In the genomic region with DNA sequence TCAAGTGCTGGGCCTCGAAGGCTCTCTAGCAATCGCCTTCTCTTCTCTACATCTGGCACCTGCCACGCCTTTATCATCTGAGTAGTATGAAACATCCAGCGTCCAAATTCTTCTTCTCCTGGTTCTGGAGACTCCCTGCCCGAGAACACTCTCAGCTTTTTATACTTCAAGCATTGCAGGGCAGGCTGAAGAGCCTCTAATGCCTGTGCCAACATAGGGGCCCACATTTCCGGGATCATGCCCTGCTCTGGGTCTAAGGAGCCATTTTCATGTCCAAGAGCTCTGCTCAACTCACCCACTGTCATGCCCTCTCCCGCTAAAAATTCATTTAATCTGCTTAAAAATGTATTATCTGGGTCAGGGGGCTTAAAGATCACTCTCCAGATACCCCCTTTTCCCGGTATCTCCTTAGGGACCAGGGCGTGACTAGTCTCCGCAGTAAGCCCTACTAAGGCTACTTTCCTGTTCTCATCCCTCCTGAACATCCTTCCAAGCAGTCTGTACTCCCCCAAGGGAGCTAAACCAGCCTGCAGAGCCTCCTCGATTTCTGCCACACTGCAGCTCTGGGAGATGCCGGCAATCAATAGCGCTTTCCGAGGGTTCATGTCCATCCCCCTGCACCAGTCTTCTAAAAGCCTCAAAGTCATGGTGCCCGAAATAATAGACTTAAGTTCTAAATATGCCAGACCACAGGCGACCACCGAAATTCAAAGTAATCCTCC, we compare ENCODE assay signal across 8 cellular contexts. TPM values are rescaled to one million over a fixed set of nuclear protein-coding genes. Genes with fewer than 3 reads are reported as not detected.
A peak's percentile ranks its signal among the peaks of the same experiment; 100 is the strongest.
DNase-seq lines count a peak whose midpoint lies in the region; ATAC-seq and TF ChIP-seq lines count a peak whose summit lies in the region.

No MANE protein-coding gene starts in this region.

- H4K5ac ChIP-seq in mesendoderm (ENCODE audit: low read length) = no peak overlapping the region

- H3K27ac ChIP-seq in right atrium auricular region = peak overlapping the region; percentile 94
- H3K27ac ChIP-seq in mesendoderm (ENCODE audit: low read depth, low read length) = no peak overlapping the region

- peaks cover 11% of the 10 kb centered on the region for H3K79me2 ChIP-seq in mesendoderm (ENCODE audit: control insufficient read depth, insufficient read depth, low read length)

- no peak overlapping the region for H3K4ac ChIP-seq in mesendoderm (ENCODE audit: low read depth, low read length)

- no peak overlapping the region for H2BK5ac ChIP-seq in mesendoderm (ENCODE audit: low read length)

- H3K4me2 ChIP-seq in mesendoderm (ENCODE audit: low read length) = peak overlapping the region; percentile 56

- no peak overlapping the region for H2BK15ac ChIP-seq in mesendoderm (replicated peaks; ENCODE audit: low read depth)

- peaks cover 36% of the 10 kb centered on the region for H3K4me1 Mint-ChIP-seq in brain

- H3K27me3 ChIP-seq in right atrium auricular region (no peaks in the 10 kb centered on the region), mesendoderm (ENCODE audit: insufficient read depth, low read length, poor library complexity) (no peaks in the 10 kb centered on the region)

- peak overlapping the region; percentile 93 for H3K9ac ChIP-seq in mesendoderm (ENCODE audit: low read length)

- intact Hi-C loops in Right ventricle myocardium superior (cut with DNase I) = no loop called here

- H3K56ac ChIP-seq in mesendoderm (ENCODE audit: low read length) = peak overlapping the region; percentile 97

- peak overlapping the region; percentile 81 to 88 for H3K4me3 ChIP-seq in right atrium auricular region
- H3K4me3 ChIP-seq in mesendoderm (ENCODE audit: low read length) = peak overlapping the region; percentile 79

- H3K27me3 Mint-ChIP-seq in brain = peaks cover 6% of the 10 kb centered on the region

- H2AK5ac ChIP-seq in mesendoderm (ENCODE audit: low read length) = no peak overlapping the region

- H3K79me1 ChIP-seq in mesendoderm (ENCODE audit: low read length) = peaks cover 7% of the 10 kb centered on the region

- no peaks in the 10 kb centered on the region for H3K9me3 Mint-ChIP-seq in brain

- no peak overlapping the region for H3K18ac ChIP-seq in mesendoderm (ENCODE audit: low read length)

- no peak for ATAC-seq in Right ventricle myocardium superior (ENCODE audit: poor library complexity)

- peak overlapping the region; percentile 81 to 97 (median 95) for H3K27ac Mint-ChIP-seq in brain

- H4K8ac ChIP-seq in mesendoderm (ENCODE audit: low read depth, low read length) = no peak overlapping the region

- H3K36me3 ChIP-seq in right atrium auricular region (peaks cover 6% of the 10 kb centered on the region), mesendoderm (ENCODE audit: control insufficient read depth, insufficient read depth, low read length) (no peaks in the 10 kb centered on the region)

- no peaks in the 10 kb centered on the region for H3K9me3 ChIP-seq in right atrium auricular region

- no peak overlapping the region for H2BK120ac ChIP-seq in mesendoderm (ENCODE audit: low read depth, low read length)

- peak overlapping the region; percentile 94 to 97 (median 95) for H3K4me3 Mint-ChIP-seq in brain

- peaks cover 29% of the 10 kb centered on the region for H3K36me3 Mint-ChIP-seq in brain

- no peak for TF ChIP-seq CTCF in right atrium auricular region (IDR thresholded peaks at IDR 0.05)
- no peak for TF ChIP-seq CTCF in brain (conservative IDR thresholded peaks at IDR 0.05)

- WGBS in mesendoderm (ENCODE audit: extremely low coverage, insufficient coverage, low lambda C conversion rate) = no CpG with 5 or more reads among the region's 17 CpGs

- no peak overlapping the region for H3K23ac ChIP-seq in mesendoderm (ENCODE audit: low read length)

- H3K4me1 ChIP-seq in right atrium auricular region (peaks cover 0 to 22% of the 10 kb centered on the region in 2 donors), mesendoderm (ENCODE audit: control insufficient read depth, low read depth, low read length) (peaks cover 2% of the 10 kb centered on the region)

- DNase-seq in right atrium auricular region (ENCODE audit: low spot score) (no peak), Right ventricle myocardium superior (no peak), mesendoderm (no peak), globus pallidus (ENCODE audit: low spot score) (no peak), NCI-H1105 (lab: John Stamatoyannopoulos, UW) (no peak), MV-4-11 (lab: John Stamatoyannopoulos, UW) (no peak), NCI-H2227 treated with DMSO at 0.1 percent for 48 hours (lab: John Stamatoyannopoulos, UW) (no peak)

RNA-seq across cellular contexts. Expression of gene MOAP1, which starts 0.9 kb away (rescaled TPM):
- total RNA-seq in right atrium auricular region = 10 to 100 TPM; 40.1 to 47.1 TPM
- total RNA-seq in Right ventricle myocardium superior = 55.9 TPM
- 73.6 TPM for polyA plus RNA-seq in brain (ENCODE audit: insufficient read depth, low read depth, low replicate concordance)
- polyA plus RNA-seq in mesendoderm (2013, experiment 1 of 2) = 8.7 TPM
- polyA plus RNA-seq in mesendoderm (2013, experiment 2 of 2) = 8.4 TPM

RNA-seq across cellular contexts. Expression of gene LYSET, which starts 1.4 kb away (rescaled TPM):
- 10 to 100 TPM in 1 of 2 donors, 1 to 10 TPM in 1; 8.3 to 10.0 TPM for total RNA-seq in right atrium auricular region
- 21.0 TPM for total RNA-seq in Right ventricle myocardium superior
- 19.9 TPM for polyA plus RNA-seq in brain (ENCODE audit: insufficient read depth, low read depth, low replicate concordance)
- polyA plus RNA-seq in mesendoderm (2013, experiment 1 of 2) = 31.1 TPM
- polyA plus RNA-seq in mesendoderm (2013, experiment 2 of 2) = 29.8 TPM

RNA-seq across cellular contexts. Expression of gene GON7, which starts 23.1 kb away (rescaled TPM):
- 10 to 100 TPM in 1 of 2 donors, 1 to 10 TPM in 1; 7.8 to 11.9 TPM for total RNA-seq in right atrium auricular region
- 16.3 TPM for total RNA-seq in Right ventricle myocardium superior
- 10.0 TPM for polyA plus RNA-seq in brain (ENCODE audit: insufficient read depth, low read depth, low replicate concordance)
- 14.1 TPM for polyA plus RNA-seq in mesendoderm (2013, experiment 1 of 2)
- polyA plus RNA-seq in mesendoderm (2013, experiment 2 of 2) = 12.2 TPM

RNA-seq across cellular contexts. Expression of gene UBR7, which starts 23.3 kb away (rescaled TPM):
- total RNA-seq in right atrium auricular region (10 to 100 TPM; 22.6 to 26.2 TPM), Right ventricle myocardium superior (16.1 TPM)
- polyA plus RNA-seq in brain (ENCODE audit: insufficient read depth, low read depth, low replicate concordance) = 73.2 TPM
- 23.3 TPM for polyA plus RNA-seq in mesendoderm (2013, experiment 1 of 2)
- polyA plus RNA-seq in mesendoderm (2013, experiment 2 of 2) = 24.0 TPM
